In the genomic region with DNA sequence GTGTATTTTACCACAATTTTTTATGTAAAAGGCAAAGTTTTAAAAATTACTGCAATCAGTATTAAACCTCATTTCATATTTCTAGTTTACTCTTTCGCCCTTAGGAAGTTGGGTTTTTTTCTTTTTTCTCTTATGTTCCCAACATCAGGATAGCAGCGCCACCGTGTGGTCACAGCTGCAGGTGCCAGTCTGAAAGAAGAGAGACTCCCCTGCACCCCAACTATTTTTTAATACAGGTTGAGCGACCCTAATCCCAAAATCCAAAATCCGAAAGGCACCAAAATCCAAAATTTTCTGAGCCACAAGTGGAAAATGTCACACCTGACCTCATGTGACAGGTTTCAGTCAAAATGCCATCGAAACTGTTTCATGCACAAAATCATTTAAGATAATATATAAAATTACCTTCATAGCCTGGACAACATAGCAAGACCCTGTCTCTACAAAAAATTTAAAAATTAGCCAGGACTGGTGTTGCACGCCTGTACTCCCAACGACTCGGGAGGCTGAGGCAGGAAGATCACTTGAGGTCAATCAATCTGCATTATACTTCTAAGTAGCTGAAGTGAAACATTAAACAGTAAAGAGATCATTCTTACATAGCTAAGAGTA, we compare ENCODE assay signal across 8 cellular contexts. TPM values are rescaled to one million over a fixed set of nuclear protein-coding genes. Genes with fewer than 3 reads are reported as not detected.
DNase-seq lines count a peak whose midpoint lies in the region; ATAC-seq and TF ChIP-seq lines count a peak whose summit lies in the region.

No MANE protein-coding gene starts in this region.

- DNase-seq in AG09309 (ENCODE audit: low read depth) (peak; percentile 17), H9 (no peak), NOMO-1 (lab: John Stamatoyannopoulos, UW; ENCODE audit: unreplicated experiment in 2 of 2) (peak; percentile 34 to 76), endothelial cell (ENCODE audit: low spot score) (peak; percentile 74), naive B cell (peak; percentile 67)
- DNase-seq in activated CD8-positive, alpha-beta memory T cell treated with anti-CD3 and anti-CD28 coated beads, Interleukin-2, amount 10 ng/mL, durations not matched to agents 7 days and 5 days = peak; percentile 82
- peak; percentile 66 for DNase-seq in stimulated activated CD8-positive, alpha-beta memory T cell treated with anti-CD3 and anti-CD28 coated beads, Interleukin-7, amount 100 ng/mL, for 24 hours (ENCODE audit: low read depth)

- H2AFZ ChIP-seq in H9 (ENCODE audit: low read length) = no peak overlapping the region

- no peak overlapping the region for H3K27ac Mint-ChIP-seq in H9
- no peak overlapping the region for H3K27ac Mint-ChIP-seq in activated CD8-positive, alpha-beta memory T cell treated with anti-CD3 and anti-CD28 coated beads, Interleukin-2, amount 10 ng/mL, durations not matched to agents 7 days and 5 days
- no peak overlapping the region for H3K27ac Mint-ChIP-seq in endothelial cell (ENCODE audit: unreplicated experiment)
- peak overlapping the region in 3 of 6 donors; percentile 32 to 81 (median 68) for H3K27ac Mint-ChIP-seq in naive B cell

- no peak overlapping the region for H3K4me3 ChIP-seq in AG09309 (ENCODE audit: control insufficient read depth, low read depth, low read length)

- no peak overlapping the region for H3K4me2 ChIP-seq in H9 (ENCODE audit: insufficient read depth, insufficient read length, low read length)

- ATAC-seq in activated CD8-positive, alpha-beta memory T cell treated with anti-CD3 and anti-CD28 coated beads, Interleukin-2, amount 10 ng/mL, durations not matched to agents 7 days and 5 days = peak; percentile 40
- ATAC-seq in naive B cell (ENCODE audit: low read depth in 2 of 2) (no peak), HG03442 (IDR thresholded peaks at IDR 0.05; ENCODE audit: unreplicated experiment) (no peak)

- no peak overlapping the region for H3K18ac ChIP-seq in H9 (ENCODE audit: insufficient read length, low read depth, low read length)

- H3K79me1 ChIP-seq in H9 (ENCODE audit: insufficient read depth, low read depth, low read length, poor library complexity, severe bottlenecking) = no peaks in the 10 kb centered on the region

- H3K4me3 Mint-ChIP-seq in H9 (peak overlapping the region in 1 of 2 experiments; percentile 43; a peak in 1 of 5 replicates), endothelial cell (ENCODE audit: unreplicated experiment) (no peak overlapping the region), naive B cell (peak overlapping the region in 1 of 8 donors; percentile 57)
- no peak overlapping the region for H3K4me3 Mint-ChIP-seq in activated CD8-positive, alpha-beta memory T cell treated with anti-CD3 and anti-CD28 coated beads, Interleukin-2, amount 10 ng/mL, durations not matched to agents 7 days and 5 days

- no peak overlapping the region for H3K9ac ChIP-seq in H9 (ENCODE audit: extremely low read depth, insufficient read length, low read length)

- no peak overlapping the region for H2BK5ac ChIP-seq in H9 (ENCODE audit: insufficient read length, low read length)

- H2BK20ac ChIP-seq in H9 (ENCODE audit: low read depth, low read length, poor library complexity, severe bottlenecking) = no peak overlapping the region

- TF ChIP-seq CTCF in AG09309 (IDR thresholded peaks at IDR 0.05; ENCODE audit: control insufficient read depth, insufficient read depth, low read depth, low read length, missing control alignments) = peak; percentile 88
- peak; percentile 97 for TF ChIP-seq CTCF in H9 (conservative IDR thresholded peaks at IDR 0.05)
- TF ChIP-seq CTCF in endothelial cell (IDR thresholded peaks at IDR 0.05; ENCODE audit: unreplicated experiment) = peak; percentile 96

- no peak overlapping the region for H4K8ac ChIP-seq in H9 (replicated peaks; ENCODE audit: insufficient read length, low read depth, low read length)

- peaks cover 33 to 50% of the 10 kb centered on the region in 2 experiments for H3K4me1 Mint-ChIP-seq in H9
- peaks cover 21% of the 10 kb centered on the region for H3K4me1 Mint-ChIP-seq in activated CD8-positive, alpha-beta memory T cell treated with anti-CD3 and anti-CD28 coated beads, Interleukin-2, amount 10 ng/mL, durations not matched to agents 7 days and 5 days
- H3K4me1 Mint-ChIP-seq in endothelial cell (ENCODE audit: unreplicated experiment) = peaks cover 24% of the 10 kb centered on the region
- H3K4me1 Mint-ChIP-seq in naive B cell = peaks cover 18 to 24% (median 22%) of the 10 kb centered on the region in 3 donors

- no peak overlapping the region for H4K5ac ChIP-seq in H9 (ENCODE audit: insufficient read length, low read depth, low read length)

- H3K4me1 ChIP-seq in H9 (ENCODE audit: insufficient read depth, low read length) = peaks cover 2% of the 10 kb centered on the region; the same call in 1 of the 2 replicates

- H3K27me3 ChIP-seq in H9 (ENCODE audit: insufficient read depth, low read length) = no peaks in the 10 kb centered on the region

- no peak overlapping the region for H2BK12ac ChIP-seq in H9 (ENCODE audit: insufficient read length, low read depth, low read length)

- no peaks in the 10 kb centered on the region; a peak in 1 of 5 replicates for H3K9me3 Mint-ChIP-seq in H9
- no peaks in the 10 kb centered on the region for H3K9me3 Mint-ChIP-seq in activated CD8-positive, alpha-beta memory T cell treated with anti-CD3 and anti-CD28 coated beads, Interleukin-2, amount 10 ng/mL, durations not matched to agents 7 days and 5 days (ENCODE audit: low read depth)
- H3K9me3 Mint-ChIP-seq in endothelial cell (ENCODE audit: unreplicated experiment) = no peaks in the 10 kb centered on the region
- no peaks in the 10 kb centered on the region for H3K9me3 Mint-ChIP-seq in naive B cell

- no peak overlapping the region for H4K91ac ChIP-seq in H9 (ENCODE audit: insufficient read length, low read depth, low read length)

- CTCF ChIA-PET in activated CD8-positive, alpha-beta memory T cell treated with anti-CD3 and anti-CD28 coated beads, Interleukin-2, amount 10 ng/mL, durations not matched to agents 7 days and 5 days (lab: Charles Lee) = interaction anchor here (0.7 to 13.2 kb wide), 22 partner anchors 11 to 225 kb away, joined by 3 to 253 read pairs (median 4); a partner anchor contains a TSS

- H3K9me3 ChIP-seq in H9 (ENCODE audit: control insufficient read depth, low read depth, low read length) = no peaks in the 10 kb centered on the region

- H2BK120ac ChIP-seq in H9 (ENCODE audit: low read depth, low read length, poor library complexity, severe bottlenecking) = no peak overlapping the region

- peaks cover 3% of the 10 kb centered on the region for H3K23me2 ChIP-seq in H9 (ENCODE audit: insufficient read length, low read depth, low read length, poor library complexity, severe bottlenecking)

- WGBS in H9 (ENCODE audit: extremely low coverage, insufficient read length, low lambda C conversion rate) = no CpG with 5 or more reads among the region's 9 CpGs

- no peak overlapping the region for H3K23ac ChIP-seq in H9 (ENCODE audit: insufficient read length, low read depth, low read length)

- no peak overlapping the region for H2AK5ac ChIP-seq in H9 (ENCODE audit: insufficient read length, low read length)

- H4K20me1 ChIP-seq in H9 (ENCODE audit: control insufficient read depth, insufficient read depth, insufficient read length) = no peaks in the 10 kb centered on the region

- H2BK15ac ChIP-seq in H9 (ENCODE audit: low read depth, low read length) = no peak overlapping the region

- H3K27me3 Mint-ChIP-seq in H9 (ENCODE audit: low read depth) (peaks cover 57% of the 10 kb centered on the region), endothelial cell (ENCODE audit: unreplicated experiment) (peaks cover 11% of the 10 kb centered on the region), naive B cell (peaks cover 10 to 32% (median 13%) of the 10 kb centered on the region in 3 donors)
- H3K27me3 Mint-ChIP-seq in activated CD8-positive, alpha-beta memory T cell treated with anti-CD3 and anti-CD28 coated beads, Interleukin-2, amount 10 ng/mL, durations not matched to agents 7 days and 5 days = peaks cover 13% of the 10 kb centered on the region

- no peak overlapping the region for H3T11ph ChIP-seq in H9 (ENCODE audit: low read length)

- H3K56ac ChIP-seq in H9 (ENCODE audit: insufficient read length, low read depth, low read length) = no peak overlapping the region

- H3K79me2 ChIP-seq in H9 (ENCODE audit: insufficient read depth, low read length) = no peaks in the 10 kb centered on the region

- H3K36me3 Mint-ChIP-seq in H9 (ENCODE audit: insufficient read depth in 1 of 3, low read depth in 3 of 3) (no peaks in the 10 kb centered on the region), endothelial cell (ENCODE audit: low read depth, unreplicated experiment) (peaks cover 3% of the 10 kb centered on the region), naive B cell (no peaks in the 10 kb centered on the region)
- no peaks in the 10 kb centered on the region for H3K36me3 Mint-ChIP-seq in activated CD8-positive, alpha-beta memory T cell treated with anti-CD3 and anti-CD28 coated beads, Interleukin-2, amount 10 ng/mL, durations not matched to agents 7 days and 5 days

- no peak overlapping the region for H3K27ac ChIP-seq in H9 (ENCODE audit: insufficient read length, low read depth, low read length)

- no peak overlapping the region for H3K14ac ChIP-seq in H9 (ENCODE audit: insufficient read depth, low read length)

- H3K4ac ChIP-seq in H9 (ENCODE audit: low read depth, low read length) = no peak overlapping the region

RNA-seq across cellular contexts. Expression of a gene that starts 21.8 kb away (rescaled TPM):
- not detected in 2 replicates for total RNA-seq in H9 (2021)
- not detected for total RNA-seq in activated CD8-positive, alpha-beta memory T cell treated with anti-CD3 and anti-CD28 coated beads, Interleukin-2, amount 10 ng/mL, durations not matched to agents 7 days and 5 days
- total RNA-seq in endothelial cell (ENCODE audit: unreplicated experiment) = 0.41 TPM
- not detected for polyA plus RNA-seq in naive B cell (ENCODE audit: low read depth in 6 of 6)

RNA-seq across cellular contexts. Expression of a gene that starts 42.8 kb away (rescaled TPM):
- total RNA-seq in H9 (2021) = 5.2 and 5.9 TPM in 2 replicates
- under 1 TPM; 0.35 to 0.38 TPM for total RNA-seq in activated CD8-positive, alpha-beta memory T cell treated with anti-CD3 and anti-CD28 coated beads, Interleukin-2, amount 10 ng/mL, durations not matched to agents 7 days and 5 days
- 23.9 TPM for total RNA-seq in endothelial cell (ENCODE audit: unreplicated experiment)
- under 1 TPM in 1 of 6 donors, not detected in 5; 0.19 TPM for polyA plus RNA-seq in naive B cell (ENCODE audit: low read depth in 6 of 6)

RNA-seq across cellular contexts. Expression of a gene that starts 56.3 kb away (rescaled TPM):
- total RNA-seq in H9 (2021) (not detected in 2 replicates), endothelial cell (ENCODE audit: unreplicated experiment) (30.4 TPM)
- total RNA-seq in activated CD8-positive, alpha-beta memory T cell treated with anti-CD3 and anti-CD28 coated beads, Interleukin-2, amount 10 ng/mL, durations not matched to agents 7 days and 5 days = not detected
- polyA plus RNA-seq in naive B cell (ENCODE audit: low read depth in 6 of 6) = under 1 TPM in 1 of 6 donors, not detected in 5; 0.82 TPM

Comparison
In these comparisons a context has a peak if more than half of its experiments do, and no peak if none do; other contexts are left out.
1. RNA of a gene that starts 56.3 kb away (total RNA-seq): 30.4 TPM in endothelial cell (single experiment); not detected in H9 and not detected in activated CD8-positive, alpha-beta memory T cell treated with anti-CD3 and anti-CD28 coated beads, Interleukin-2, amount 10 ng/mL, durations not matched to agents 7 days and 5 days; every median in the first group is over 10 times any median in the second.
2. Peak in every context shown above with its lines, with median percentiles within 50 percentile points of each other: CTCF ChIP-seq.